8 cellular contexts compared by ENCODE assay signal in genomic region chr2:61470965-61471904, GRCh38. TPM values are rescaled to one million over a fixed set of nuclear protein-coding genes. Genes with fewer than 3 reads are reported as not detected.
DNase-seq lines count a peak whose midpoint lies in the region; ATAC-seq and TF ChIP-seq lines count a peak whose summit lies in the region.

TSS of gene USP34 (minus strand) at chr2:61471087. CDS start at chr2:61470692, 395 bp downstream.

- peaks cover 36% of the 10 kb centered on the region for H3K4me1 Mint-ChIP-seq in activated T-cell treated with anti-CD3 and anti-CD28 coated beads, Interleukin-2, amount 50 U/mL, for 24 hours (ENCODE audit: low read depth)

- ATAC-seq in GM21576 (IDR thresholded peaks at IDR 0.05; ENCODE audit: unreplicated experiment) = peak; percentile 72

- no peaks in the 10 kb centered on the region for H3K27me3 Mint-ChIP-seq in activated T-cell treated with anti-CD3 and anti-CD28 coated beads, Interleukin-2, amount 50 U/mL, for 24 hours

- in situ Hi-C loops in KBM-7 (cut with MboI; ENCODE audit: low pct_unique_long_range_greater_than_20kb, low sequenced_read_pairs) = no loop called here

- peak; percentile 86 for TF ChIP-seq POLR2A in erythroblast (IDR thresholded peaks at IDR 0.05; ENCODE audit: low read length)

- H3K4me3 ChIP-seq in mucosa of rectum (ENCODE audit: low read length in 2 of 2) = peak within 1 kb of the TSS; percentile 93 to 96

- H3K4me3 Mint-ChIP-seq in activated T-cell treated with anti-CD3 and anti-CD28 coated beads, Interleukin-2, amount 50 U/mL, for 24 hours = peak within 1 kb of the TSS; percentile 92

- H3K27ac ChIP-seq in mucosa of rectum (ENCODE audit: low read depth in 2 of 2, low read length in 2 of 2) = peak within 1 kb of the TSS; percentile 97

- H3K9me3 ChIP-seq in mucosa of rectum (ENCODE audit: control insufficient read depth in 2 of 2, low read length in 2 of 2) = no peaks in the 10 kb centered on the region

- H3K27ac Mint-ChIP-seq in activated T-cell treated with anti-CD3 and anti-CD28 coated beads, Interleukin-2, amount 50 U/mL, for 24 hours = peak within 1 kb of the TSS; percentile 95

- no peaks in the 10 kb centered on the region for H3K27me3 ChIP-seq in mucosa of rectum (ENCODE audit: control insufficient read depth in 2 of 2, insufficient read depth in 2 of 2, low read length in 2 of 2)

- peaks cover 52% of the 10 kb centered on the region for H3K36me3 Mint-ChIP-seq in activated T-cell treated with anti-CD3 and anti-CD28 coated beads, Interleukin-2, amount 50 U/mL, for 24 hours (ENCODE audit: low read depth)

- peak within 1 kb of the TSS; percentile 88 to 99 for H3K9ac ChIP-seq in mucosa of rectum (ENCODE audit: low read depth in 1 of 2, low read length in 2 of 2)

- H3K9me3 Mint-ChIP-seq in activated T-cell treated with anti-CD3 and anti-CD28 coated beads, Interleukin-2, amount 50 U/mL, for 24 hours = no peaks in the 10 kb centered on the region

- peaks cover 0 to 2% of the 10 kb centered on the region in 2 donors for H3K36me3 ChIP-seq in mucosa of rectum (ENCODE audit: control insufficient read depth in 2 of 2, insufficient read depth in 2 of 2, low read length in 2 of 2)

- DNase-seq in DMS 273 treated with DMSO at 0.1 percent for 48 hours (lab: John Stamatoyannopoulos, UW) (peak; percentile 77), KBM-7 (peak; percentile 94), erythroblast (lab: John Stamatoyannopoulos, UW) (peak; percentile 96 to 98)
- DNase-seq in activated T-cell treated with anti-CD3 and anti-CD28 coated beads, Interleukin-2, amount 50 U/mL, for 24 hours = peak; percentile 92
- peak; percentile 76 to 88 for DNase-seq in stimulated activated CD8-positive, alpha-beta memory T cell treated with anti-CD3 and anti-CD28 coated beads, Interleukin-4, amount 100 ng/mL, for 4 hours (ENCODE audit: low read depth in 2 of 2, low spot score in 1 of 2)

- peaks cover 12 to 13% of the 10 kb centered on the region in 2 donors for H3K4me1 ChIP-seq in mucosa of rectum (ENCODE audit: control insufficient read depth in 2 of 2, insufficient read depth in 2 of 2, low read length in 2 of 2)

TF ChIP-seq in PFSK-1, 5 proteins besides CTCF, POLR2A, EP300 and RAD21:
- TF ChIP-seq POLR2AphosphoS5 (IDR thresholded peaks at IDR 0.05; ENCODE audit: low read depth, low read length) = peak; percentile 94
- no peak for TF ChIP-seq TAF1 (IDR thresholded peaks at IDR 0.05; ENCODE audit: borderline replicate concordance, insufficient read depth, low read length)
- peak; percentile 61; the same call in 1 of the 2 replicates for TF ChIP-seq SIN3A (IDR thresholded peaks at IDR 0.05; ENCODE audit: borderline replicate concordance, insufficient read depth, low read length)
- 0 out of 4 replicates have a peak, but pooled peaks of 1 of the 2 experiments have one; percentile 11 for TF ChIP-seq REST (IDR thresholded peaks at IDR 0.05; ENCODE audit: insufficient read depth in 1 of 2, low read depth in 2 of 2, low read length in 2 of 2)
- TF ChIP-seq FOXP2 (optimal IDR thresholded peaks at IDR 0.05; ENCODE audit: borderline replicate concordance, extremely low read depth, extremely low read length, insufficient read depth) = peak; percentile 71

RNA-seq across cellular contexts. Expression of gene USP34, which starts in this region (rescaled TPM):
- 28.5 TPM for polyA plus RNA-seq in PFSK-1 (2012; ENCODE audit: insufficient read length, low read depth)

Comparison
In these comparisons a context has a peak if more than half of its experiments do, and no peak if none do; other contexts are left out.
1. Peak in every context shown above with its lines: DNase-seq, ATAC-seq, H3K4me3 ChIP-seq and H3K27ac ChIP-seq.